21 cellular contexts compared by ENCODE assay signal in the genomic region with DNA sequence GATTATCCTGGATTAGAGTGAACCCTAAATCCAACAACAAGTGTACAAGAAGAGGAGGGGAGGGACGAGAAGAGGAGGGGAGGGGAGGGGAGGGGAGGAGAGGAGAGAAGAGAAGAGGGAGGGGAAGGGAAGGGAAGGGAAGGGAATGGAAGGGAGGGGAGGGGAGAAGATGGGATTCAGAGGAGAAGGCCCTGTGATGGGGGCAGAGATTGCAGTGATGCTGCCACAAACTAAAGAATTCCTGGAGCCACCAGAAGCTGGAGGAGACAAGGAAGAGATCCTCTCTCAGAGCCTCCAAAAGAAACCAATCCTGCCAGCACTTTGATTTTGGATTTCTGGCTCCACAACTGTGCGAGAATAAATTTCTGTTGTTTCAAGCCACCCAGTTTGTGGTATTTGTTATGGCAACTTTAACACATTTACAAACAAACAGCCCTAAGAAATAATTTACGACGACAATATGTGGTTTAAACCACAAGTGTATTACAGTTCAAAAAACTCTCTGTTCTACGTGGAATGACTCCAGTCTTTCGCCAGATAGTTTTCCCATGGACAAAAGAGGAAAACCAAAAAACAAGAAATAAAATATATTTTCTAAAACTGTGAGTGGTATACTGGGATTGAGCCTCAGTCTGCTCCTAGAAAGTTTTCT.
"Had no signal": no experiment of that assay in that cellular context is flagged by ENCODE, and none has a peak within 500 bp of the region (broad histone marks: within the 10 kb centered on the region; RNA-seq: fewer than 3 reads in every experiment).

No MANE protein-coding gene starts in this region.

- H3K36me3 ChIP-seq: ascending aorta, colonic mucosa, esophagus squamous epithelium, lower lobe of right lung, neural progenitor cell, thyroid gland had no signal

- ATAC-seq: activated CD8-positive, alpha-beta T cell treated with anti-CD3 and anti-CD28 coated beads for 36 hours; effector memory CD8-positive, alpha-beta T cell; foreskin keratinocyte; left lobe of liver; lower lobe of right lung; naive thymus-derived CD8-positive, alpha-beta T cell; T-cell had no signal

- DNase-seq: activated CD4-positive, alpha-beta T cell treated with anti-CD3 and anti-CD28 coated beads, Interleukin-2, amount 10 ng/mL, durations not matched to agents 7 days and 5 days; activated CD4-positive, CD25-positive, alpha-beta regulatory T cell treated with anti-CD3 and anti-CD28 coated beads, Interleukin-2, amount 50 U/mL, for 72 hours; activated CD8-positive, alpha-beta T cell treated with anti-CD3 and anti-CD28 coated beads for 36 hours; activated gamma-delta T cell; activated naive CD4-positive, alpha-beta T cell treated with anti-CD3 and anti-CD28 coated beads, Interleukin-2, amount 50 U/mL, for 16 hours; colonic mucosa; dorsolateral prefrontal cortex; effector memory CD8-positive, alpha-beta T cell; esophagus squamous epithelium; foreskin keratinocyte; lower lobe of right lung; naive thymus-derived CD8-positive, alpha-beta T cell; retina; stimulated activated CD4-positive, alpha-beta T cell treated with anti-CD3 and anti-CD28 coated beads, Interleukin-12 subunit alpha, Interleukin-12 subunit beta, amount 100 ng/mL, for 4 hours; substantia nigra; T-cell; thyroid gland had no signal

- H3K9ac ChIP-seq: neural progenitor cell had no signal

- H3K4me3 ChIP-seq: ascending aorta, colonic mucosa, dorsolateral prefrontal cortex, esophagus squamous epithelium, lower lobe of right lung, neural progenitor cell, thyroid gland had no signal

- H3K27ac ChIP-seq: ascending aorta, colonic mucosa, dorsolateral prefrontal cortex, esophagus squamous epithelium, foreskin keratinocyte, lower lobe of right lung, neural progenitor cell, VCaP had no signal

- H2AFZ ChIP-seq: neural progenitor cell had no signal

- H3K27me3 ChIP-seq: ascending aorta, colonic mucosa, dorsolateral prefrontal cortex, esophagus squamous epithelium, foreskin keratinocyte, neural progenitor cell, thyroid gland had no signal

- H3K4me1 ChIP-seq: colonic mucosa, esophagus squamous epithelium, foreskin keratinocyte, lower lobe of right lung, neural progenitor cell had no signal

- H3K4me2 ChIP-seq: neural progenitor cell had no signal
